In genomic region chr17:35345926-35346771, GRCh38 we compare ENCODE assay signal across 8 cellular contexts. TPM values are rescaled to one million over a fixed set of nuclear protein-coding genes. Genes with fewer than 3 reads are reported as not detected.
A peak's percentile ranks its signal among the peaks of the same experiment; 100 is the strongest.
DNase-seq lines count a peak whose midpoint lies in the region; ATAC-seq and TF ChIP-seq lines count a peak whose summit lies in the region.

No MANE protein-coding gene starts in this region.

- H3K4me3 ChIP-seq in OCI-LY7 (ENCODE audit: low read depth, low read length, poor library complexity, severe bottlenecking) (no peak overlapping the region), astrocyte of the spinal cord (ENCODE audit: low read depth, low read length) (peak overlapping the region; percentile 28)

- no peaks in the 10 kb centered on the region for H3K9me2 ChIP-seq in OCI-LY7 (ENCODE audit: insufficient read depth, low read length)

- no peak overlapping the region for H2AFZ ChIP-seq in OCI-LY7 (ENCODE audit: low read length)

- intact Hi-C loops in OCI-LY7 (cut with micrococcal nuclease; ENCODE audit: unreplicated experiment) = no loop called here

- H3K4me2 ChIP-seq in OCI-LY7 (ENCODE audit: low read length) = 0 out of 2 replicates have a peak overlapping the region, but pooled peaks have one; percentile 19

- CTCF ChIA-PET in OCI-LY7 (lab: Charles Lee; ENCODE audit: unreplicated experiment) = no interaction called here

- H3K9me3 ChIP-seq in ES-I3 (ENCODE audit: control insufficient read depth, insufficient read depth, low read length) (0 out of 2 replicates have a peak, but pooled peaks cover 2% of the 10 kb centered on the region), OCI-LY7 (ENCODE audit: low read length) (peaks cover 13% of the 10 kb centered on the region; the same call in 1 of the 2 replicates)

- BruUV-seq in OCI-LY7 (replicated peaks; lab: Mats Ljungman, UMichigan) = no TSS peak

- H3K79me2 ChIP-seq in OCI-LY7 (ENCODE audit: insufficient read depth, low read depth, low read length) = no peaks in the 10 kb centered on the region

- H3K4me1 ChIP-seq in ES-I3 (ENCODE audit: insufficient read depth, low read length) (peaks cover 7% of the 10 kb centered on the region), OCI-LY7 (ENCODE audit: insufficient read depth, low read length, poor library complexity, severe bottlenecking) (peaks cover 13% of the 10 kb centered on the region)

- no peak for ATAC-seq in HG03469 (IDR thresholded peaks at IDR 0.05; ENCODE audit: unreplicated experiment)
- no peak for ATAC-seq in GM19455 (IDR thresholded peaks at IDR 0.05; ENCODE audit: unreplicated experiment)
- ATAC-seq in HG02973 (IDR thresholded peaks at IDR 0.05; ENCODE audit: unreplicated experiment) = no peak

- no peak for DNase-seq in OCI-LY7 (ENCODE audit: low spot score)
- peak; percentile 22 for DNase-seq in astrocyte of the spinal cord (ENCODE audit: low read depth, low spot score)
- DNase-seq in iPS DF 19.7 (ENCODE audit: low read depth, low spot score) = peak; percentile 23
- peak; percentile 70 for DNase-seq in retina

- POLR2A ChIA-PET in OCI-LY7 (lab: Charles Lee) = interaction anchor here (0.6 kb wide), 2 partner anchors 8 to 91 kb away, joined by 3 read pairs; no protein-coding TSS in a partner anchor

- H3K9ac ChIP-seq in ES-I3 (ENCODE audit: low read depth, low read length) = peak overlapping the region; percentile 71

- H3K27ac ChIP-seq in OCI-LY7 (ENCODE audit: low read depth, low read length, poor library complexity, severe bottlenecking) = no peak overlapping the region

- in situ Hi-C loops in astrocyte of the spinal cord (cut with HindIII; ENCODE audit: low sequenced_read_pairs) = no loop called here

- TF ChIP-seq CTCF in OCI-LY7 (conservative IDR thresholded peaks at IDR 0.05; ENCODE audit: low read length) (no peak), astrocyte of the spinal cord (IDR thresholded peaks at IDR 0.05; ENCODE audit: low read depth, low read length) (no peak)

- no peaks in the 10 kb centered on the region for H3K36me3 ChIP-seq in ES-I3 (ENCODE audit: insufficient read depth, low read length)
- no peaks in the 10 kb centered on the region for H3K36me3 ChIP-seq in OCI-LY7 (ENCODE audit: insufficient read depth, low read length)

- H4K20me1 ChIP-seq in OCI-LY7 (ENCODE audit: insufficient read depth, low read length) = no peaks in the 10 kb centered on the region

RNA-seq across cellular contexts. Expression of gene SLFN11, which starts 27.3 kb away (rescaled TPM):
- 0.05 TPM in 1 of 2 replicates, not detected in the other for total RNA-seq in OCI-LY7 (2014; rRNA removed; shearing (Covaris generic))
- not detected in 2 replicates for total RNA-seq in OCI-LY7 (2022)
